Comparison of ENCODE assay signal across 1 cellular context in genomic region chr15:35307026-35307425, GRCh38.
TF ChIP-seq lines count a peak whose summit lies in the region.

No MANE protein-coding gene starts in this region.

TF ChIP-seq in K562, 482 proteins besides CTCF, POLR2A, EP300 and RAD21 (continued from another document):
- no peak for TF ChIP-seq HNRNPH1 (optimal IDR thresholded peaks at IDR 0.05; ENCODE audit: low read depth, low read length)
- no peak for TF ChIP-seq ATF2 (CRISPR knock-in tag; IDR thresholded peaks at IDR 0.05)
- TF ChIP-seq ZNF232 (CRISPR knock-in tag; IDR thresholded peaks at IDR 0.05): no peak
- no peak for TF ChIP-seq SMARCA5 (IDR thresholded peaks at IDR 0.05)
- TF ChIP-seq CREB5 (CRISPR knock-in tag; IDR thresholded peaks at IDR 0.05): no peak
- no peak for TF ChIP-seq MYC (IDR thresholded peaks at IDR 0.05; ENCODE audit: low read depth, low read length)
- TF ChIP-seq MYC (CRISPR knock-in tag; IDR thresholded peaks at IDR 0.05; ENCODE audit: borderline replicate concordance, low read depth): no peak
- TF ChIP-seq POU5F1 (IDR thresholded peaks at IDR 0.05; ENCODE audit: borderline replicate concordance, low read depth, low read length, partially characterized antibody): no peak
- no peak for TF ChIP-seq SMC3 (conservative IDR thresholded peaks at IDR 0.05; ENCODE audit: insufficient read depth, low read depth, low read length)
